In the genomic region with DNA sequence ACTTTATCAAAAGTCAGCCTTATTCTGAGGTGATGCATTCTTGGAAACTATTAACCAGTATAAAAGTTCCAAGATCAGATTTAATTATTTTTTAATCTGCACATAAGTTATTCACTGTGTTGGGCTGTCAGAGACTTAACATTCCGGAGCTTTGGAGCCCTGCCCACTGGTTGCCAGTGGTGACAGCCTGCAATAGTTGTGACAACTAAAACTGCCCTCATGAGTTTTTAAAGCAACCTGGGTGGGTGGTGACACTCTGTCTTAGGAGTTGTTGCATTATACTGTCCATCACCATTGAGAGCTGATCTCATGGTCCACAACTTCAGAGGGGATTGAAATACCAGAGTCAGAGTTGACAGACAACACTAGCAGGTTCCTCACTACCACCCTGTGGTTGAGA, we compare ENCODE assay signal across 11 cellular contexts.
DNase-seq lines count a peak whose midpoint lies in the region; ATAC-seq, FAIRE-seq and TF ChIP-seq lines count a peak whose summit lies in the region.
"Had no signal": no experiment of that assay in that cellular context is flagged by ENCODE, and none has a peak within 500 bp of the region (broad histone marks: within the 10 kb centered on the region; RNA-seq: fewer than 3 reads in every experiment).

No MANE protein-coding gene starts in this region.

- WGBS in thyroid gland, 2 donors, result 21% methylated on average over 1 of the region's 1 CpG

- H3K27ac ChIP-seq in kidney (ENCODE audit: low read depth in 2 of 2, low read length in 2 of 2), result no peak overlapping the region
- H3K27ac ChIP-seq in thyroid gland, result peak overlapping the region; percentile 23 to 71 (median 66)
- H3K27ac ChIP-seq in CD4-positive, alpha-beta T cell (ENCODE audit: low read depth, low read length), result no peak overlapping the region

- H3K4me3 Mint-ChIP-seq in CD4-positive, alpha-beta T cell, result no peak overlapping the region
- H3K4me3 Mint-ChIP-seq: activated CD4-positive, alpha-beta T cell treated with anti-CD3 and anti-CD28 coated beads, Interleukin-2, amount 10 ng/mL, durations not matched to agents 7 days and 5 days had no signal

- CTCF ChIA-PET in CD4-positive, alpha-beta T cell (lab: Charles Lee), result no interaction called here

- H3K9me3 Mint-ChIP-seq in CD4-positive, alpha-beta T cell, result no peaks in the 10 kb centered on the region
- H3K9me3 Mint-ChIP-seq: activated CD4-positive, alpha-beta T cell treated with anti-CD3 and anti-CD28 coated beads, Interleukin-2, amount 10 ng/mL, durations not matched to agents 7 days and 5 days had no signal

- ATAC-seq in SK-N-SH treated with all-trans-retinoic acid at 6 μM for 48 hours (peak; percentile 69), GM19452 (IDR thresholded peaks at IDR 0.05; ENCODE audit: unreplicated experiment) (no peak)
- no peak for ATAC-seq in CD4-positive, alpha-beta T cell (ENCODE audit: poor library complexity)
- ATAC-seq: HCT116 had no signal

- peak; percentile 84 for DNase-seq in NCI-H1105 treated with DMSO at 0.1 percent for 48 hours (lab: John Stamatoyannopoulos, UW)
- peak; percentile 71 for DNase-seq in kidney
- DNase-seq in thyroid gland, result peak; percentile 97 to 98
- no peak for DNase-seq in CD4-positive, alpha-beta T cell
- DNase-seq in T1000 (lab: John Stamatoyannopoulos, UW), result no peak
- DNase-seq: activated CD4-positive, alpha-beta T cell treated with anti-CD3 and anti-CD28 coated beads, Interleukin-2, amount 10 ng/mL, durations not matched to agents 7 days and 5 days; cerebellar nuclear complex; NCI-H1048 had no signal

- TF ChIP-seq CTCF in kidney (IDR thresholded peaks at IDR 0.05; ENCODE audit: borderline replicate concordance, extremely low read depth, insufficient read depth) (no peak), thyroid gland (IDR thresholded peaks at IDR 0.05) (no peak)
- no peak for TF ChIP-seq CTCF in CD4-positive, alpha-beta T cell (IDR thresholded peaks at IDR 0.05)

- no peak for FAIRE-seq in kidney (lab: Jason Lieb, UNC)

- no peaks in the 10 kb centered on the region for H3K27me3 Mint-ChIP-seq in CD4-positive, alpha-beta T cell

- H3K36me3 ChIP-seq in kidney (ENCODE audit: control insufficient read depth in 1 of 2, insufficient read depth in 2 of 2, low read length in 2 of 2) (no peaks in the 10 kb centered on the region), thyroid gland (no peaks in the 10 kb centered on the region)

- H3K27me3 ChIP-seq in thyroid gland, result no peaks in the 10 kb centered on the region
- H3K27me3 ChIP-seq in CD4-positive, alpha-beta T cell (ENCODE audit: control insufficient read depth, insufficient read depth, low read length), result no peaks in the 10 kb centered on the region

- no peaks in the 10 kb centered on the region for H3K36me3 Mint-ChIP-seq in CD4-positive, alpha-beta T cell (ENCODE audit: low read depth)

- intact Hi-C loops in kidney (cut with DNase I), result no loop called here
- intact Hi-C loops in thyroid gland (cut with DNase I), result loop anchor here (10.0 kb wide), 1 partner anchor 716 kb away; no protein-coding TSS in a partner anchor
- intact Hi-C loops in CD4-positive, alpha-beta T cell (cut with DNase I, micrococcal nuclease), result no loop called here

- POLR2A ChIA-PET in CD4-positive, alpha-beta T cell (lab: Charles Lee), result no interaction called here

- H3K27ac Mint-ChIP-seq in CD4-positive, alpha-beta T cell, result no peak overlapping the region
- H3K27ac Mint-ChIP-seq: activated CD4-positive, alpha-beta T cell treated with anti-CD3 and anti-CD28 coated beads, Interleukin-2, amount 10 ng/mL, durations not matched to agents 7 days and 5 days had no signal

- TF ChIP-seq POLR2A in thyroid gland (IDR thresholded peaks at IDR 0.05), result no peak

- H3K4me3 ChIP-seq in kidney (ENCODE audit: low read length in 2 of 2) (no peak overlapping the region), thyroid gland (replicated peaks in 1 of 3) (no peak overlapping the region)

- no peak overlapping the region for H3K9ac ChIP-seq in kidney (ENCODE audit: low read length in 2 of 2)

- H3K4me1 ChIP-seq in kidney (ENCODE audit: control insufficient read depth in 1 of 2, insufficient read depth in 1 of 2, low read depth in 1 of 2, low read length in 2 of 2), result no peaks in the 10 kb centered on the region
- H3K4me1 ChIP-seq in thyroid gland, result peaks cover 38 to 48% of the 10 kb centered on the region in 2 donors

- no peaks in the 10 kb centered on the region for H3K9me3 ChIP-seq in kidney (ENCODE audit: control insufficient read depth in 1 of 2, low read length in 2 of 2)
- no peaks in the 10 kb centered on the region for H3K9me3 ChIP-seq in thyroid gland
- H3K9me3 ChIP-seq in CD4-positive, alpha-beta T cell (ENCODE audit: control insufficient read depth, low read length), result no peaks in the 10 kb centered on the region

- H3K4me1 Mint-ChIP-seq in CD4-positive, alpha-beta T cell (ENCODE audit: low read depth), result no peaks in the 10 kb centered on the region
- H3K4me1 Mint-ChIP-seq: activated CD4-positive, alpha-beta T cell treated with anti-CD3 and anti-CD28 coated beads, Interleukin-2, amount 10 ng/mL, durations not matched to agents 7 days and 5 days had no signal

TF ChIP-seq in SK-N-SH treated with all-trans-retinoic acid at 6 μM for 48 hours, 23 proteins besides CTCF, POLR2A, EP300 and RAD21:
- TF ChIP-seq ISL1 (CRISPR knock-in tag; IDR thresholded peaks at IDR 0.05), result peak; percentile 36; the same call in 1 of the 2 replicates
- TF ChIP-seq OSR1 (CRISPR knock-in tag; IDR thresholded peaks at IDR 0.05), result no peak

Comparison
In these comparisons a context has a peak if more than half of its experiments do, and no peak if none do; other contexts are left out.
1. DNase-seq: peak in NCI-H1105 treated with DMSO at 0.1 percent for 48 hours (single experiment), kidney (single experiment) and thyroid gland (2 of 2); none in CD4-positive, alpha-beta T cell (0 of 10) and T1000 (single experiment).
2. H3K27ac ChIP-seq: peak in thyroid gland (3 of 3); none in kidney (0 of 2) and CD4-positive, alpha-beta T cell (single experiment).